In the genomic region with DNA sequence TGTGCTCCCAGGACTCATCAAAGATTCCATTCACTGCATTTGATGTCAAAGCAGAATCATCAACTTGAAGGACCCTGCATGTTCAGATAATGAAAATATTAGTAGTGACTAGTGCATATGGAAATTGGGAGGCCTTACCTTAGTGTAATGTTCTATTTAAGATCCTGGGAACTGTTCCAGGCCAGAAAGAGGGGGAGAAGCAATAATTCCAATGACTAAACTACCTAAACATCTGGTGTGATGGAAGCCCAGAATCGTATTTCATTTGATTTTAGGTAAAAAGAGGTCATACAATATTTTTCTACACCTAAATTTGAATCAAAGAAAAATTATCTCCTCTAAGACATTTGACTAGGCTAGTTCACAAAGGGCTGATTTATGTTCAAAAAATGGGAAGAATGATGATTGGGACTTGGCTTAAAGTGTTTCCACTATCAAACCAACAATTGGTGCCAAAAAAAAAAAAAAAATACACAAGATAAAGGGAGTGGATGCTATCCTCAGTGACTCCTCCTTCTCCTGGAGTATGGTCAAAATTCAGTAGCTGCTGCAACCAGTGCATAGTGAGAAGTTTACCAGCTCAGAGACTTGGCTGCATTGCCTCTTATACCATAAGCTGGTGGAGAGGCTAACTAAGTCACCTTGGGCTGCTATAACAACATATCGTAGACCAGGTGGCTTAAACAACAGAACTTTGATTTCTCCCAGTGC, we compare ENCODE assay signal across 21 cellular contexts.
DNase-seq lines count a peak whose midpoint lies in the region; FAIRE-seq and TF ChIP-seq lines count a peak whose summit lies in the region.
"Had no signal": no experiment of that assay in that cellular context is flagged by ENCODE, and none has a peak within 500 bp of the region (broad histone marks: within the 10 kb centered on the region; RNA-seq: fewer than 3 reads in every experiment).

No MANE protein-coding gene starts in this region.

- dilution Hi-C loops in mammary epithelial cell (cut with HindIII; ENCODE audit: low sequenced_read_pairs) = no loop called here

- no peaks in the 10 kb centered on the region for H3K79me2 ChIP-seq in mammary epithelial cell (ENCODE audit: insufficient read depth, low read length)

- 75% methylated on average over 2 of the region's 2 CpGs for WGBS in mammary epithelial cell (ENCODE audit: low coverage, missing lambda C conversion rate)

- H3K36me3 ChIP-seq in mammary epithelial cell (ENCODE audit: insufficient read depth, low read length) (no peaks in the 10 kb centered on the region), kidney (ENCODE audit: control insufficient read depth in 1 of 2, insufficient read depth in 2 of 2, low read length in 2 of 2) (no peaks in the 10 kb centered on the region)
- H3K36me3 ChIP-seq: tibial nerve had no signal

- H3K4me2 ChIP-seq in mammary epithelial cell (ENCODE audit: insufficient read depth, low read depth, low read length) = no peak overlapping the region

- CTCF ChIA-PET in mammary epithelial cell (lab: Charles Lee; ENCODE audit: low non-redundant PET) = interaction anchor here (0.7 kb wide), 1 partner anchor 71 kb away, joined by 16 read pairs; no protein-coding TSS in a partner anchor

- H3K4me3 ChIP-seq in mammary epithelial cell (replicated peaks in 1 of 3; ENCODE audit: insufficient read depth in 1 of 3, low read depth in 2 of 3, low read length in 3 of 3) = no peak overlapping the region
- no peak overlapping the region for H3K4me3 ChIP-seq in kidney (ENCODE audit: low read length in 2 of 2)
- H3K4me3 ChIP-seq: lung, tibial nerve had no signal

- no peak for FAIRE-seq in kidney (lab: Jason Lieb, UNC)

- in situ Hi-C loops in mammary epithelial cell (cut with MboI; ENCODE audit: low sequenced_read_pairs in 2 of 2) = no loop called here

- no TSS peak for BruUV-seq in mammary epithelial cell (replicated peaks; lab: Mats Ljungman, UMichigan)

- no peak overlapping the region for H3K27ac ChIP-seq in mammary epithelial cell (ENCODE audit: insufficient read depth, low read depth, low read length)
- no peak overlapping the region for H3K27ac ChIP-seq in kidney (ENCODE audit: low read depth in 2 of 2, low read length in 2 of 2)
- H3K27ac ChIP-seq: epithelial cell of prostate, tibial nerve had no signal

- DNase-seq in DMS 273 treated with DMSO at 0.1 percent for 48 hours (lab: John Stamatoyannopoulos, UW) (peak; percentile 5), NCI-H2171 (lab: John Stamatoyannopoulos, UW) (peak; percentile 14), mammary epithelial cell (peak; percentile 29), left kidney (ENCODE audit: low read depth, low spot score) (peak; percentile 2), NCI-H510A (lab: John Stamatoyannopoulos, UW) (no peak), kidney (no peak), middle frontal gyrus (ENCODE audit: extremely low spot score, low spot score) (no peak), DMS153 treated with DMSO at 0.1 percent for 48 hours (lab: John Stamatoyannopoulos, UW; ENCODE audit: unreplicated experiment) (no peak)
- DNase-seq: activated CD4-positive, alpha-beta memory T cell treated with anti-CD3 and anti-CD28 coated beads for 36 hours; activated CD4-positive, CD25-positive, alpha-beta regulatory T cell; activated effector memory CD4-positive, alpha-beta T cell treated with anti-CD3 and anti-CD28 coated beads, Interleukin-2, amount 50 U/mL, for 16 hours; Caco-2; central memory CD4-positive, alpha-beta T cell; GOT3; NCI-H526 treated with DMSO at 0.1 percent for 48 hours; occipital lobe; retina; stimulated activated CD4-positive, alpha-beta T cell treated with anti-CD3 and anti-CD28 coated beads, Interleukin-12 subunit alpha, Interleukin-12 subunit beta, amount 100 ng/mL, for 4 hours had no signal

- H4K20me1 ChIP-seq in mammary epithelial cell (ENCODE audit: insufficient read depth, low read length) = no peaks in the 10 kb centered on the region

- no peaks in the 10 kb centered on the region for H3K27me3 ChIP-seq in mammary epithelial cell (ENCODE audit: insufficient read depth, low read length)
- H3K27me3 ChIP-seq: tibial nerve had no signal

- H3K9me3 ChIP-seq in mammary epithelial cell (replicated peaks; ENCODE audit: insufficient read depth, low read length) (peaks cover 5% of the 10 kb centered on the region), kidney (ENCODE audit: control insufficient read depth in 1 of 2, low read length in 2 of 2) (no peaks in the 10 kb centered on the region)
- H3K9me3 ChIP-seq: Caco-2, tibial nerve had no signal

- peaks cover 4% of the 10 kb centered on the region for H3K4me1 ChIP-seq in mammary epithelial cell (ENCODE audit: insufficient read depth, low read length)
- no peaks in the 10 kb centered on the region for H3K4me1 ChIP-seq in kidney (ENCODE audit: control insufficient read depth in 1 of 2, insufficient read depth in 1 of 2, low read depth in 1 of 2, low read length in 2 of 2)
- H3K4me1 ChIP-seq: Caco-2, tibial nerve had no signal

- TF ChIP-seq CTCF in mammary epithelial cell (conservative IDR thresholded peaks at IDR 0.05 in 1 of 2, IDR thresholded peaks at IDR 0.05 in 1 of 2; ENCODE audit: extremely low read depth in 1 of 2, insufficient read depth in 1 of 2, low read depth in 1 of 2, low read length in 2 of 2) (no peak), kidney (IDR thresholded peaks at IDR 0.05; ENCODE audit: borderline replicate concordance, extremely low read depth, insufficient read depth) (no peak)

- intact Hi-C loops in mammary epithelial cell (cut with micrococcal nuclease) (no loop called here), kidney (cut with DNase I) (no loop called here)

- H3K9ac ChIP-seq in mammary epithelial cell (ENCODE audit: insufficient read depth, low read length) (no peak overlapping the region), kidney (ENCODE audit: low read length in 2 of 2) (no peak overlapping the region)

- H2AFZ ChIP-seq in mammary epithelial cell (ENCODE audit: low read depth, low read length) = no peak overlapping the region

Comparison
In these comparisons a context has a peak if more than half of its experiments do, and no peak if none do; other contexts are left out.
1. DNase-seq: peak in DMS 273 treated with DMSO at 0.1 percent for 48 hours (single experiment), NCI-H2171 (single experiment), mammary epithelial cell (single experiment) and left kidney (single experiment); none in NCI-H510A (single experiment), kidney (single experiment), middle frontal gyrus (single experiment) and DMS153 treated with DMSO at 0.1 percent for 48 hours (single experiment).